ENCODE assay signal across 8 cellular contexts in the genomic region with DNA sequence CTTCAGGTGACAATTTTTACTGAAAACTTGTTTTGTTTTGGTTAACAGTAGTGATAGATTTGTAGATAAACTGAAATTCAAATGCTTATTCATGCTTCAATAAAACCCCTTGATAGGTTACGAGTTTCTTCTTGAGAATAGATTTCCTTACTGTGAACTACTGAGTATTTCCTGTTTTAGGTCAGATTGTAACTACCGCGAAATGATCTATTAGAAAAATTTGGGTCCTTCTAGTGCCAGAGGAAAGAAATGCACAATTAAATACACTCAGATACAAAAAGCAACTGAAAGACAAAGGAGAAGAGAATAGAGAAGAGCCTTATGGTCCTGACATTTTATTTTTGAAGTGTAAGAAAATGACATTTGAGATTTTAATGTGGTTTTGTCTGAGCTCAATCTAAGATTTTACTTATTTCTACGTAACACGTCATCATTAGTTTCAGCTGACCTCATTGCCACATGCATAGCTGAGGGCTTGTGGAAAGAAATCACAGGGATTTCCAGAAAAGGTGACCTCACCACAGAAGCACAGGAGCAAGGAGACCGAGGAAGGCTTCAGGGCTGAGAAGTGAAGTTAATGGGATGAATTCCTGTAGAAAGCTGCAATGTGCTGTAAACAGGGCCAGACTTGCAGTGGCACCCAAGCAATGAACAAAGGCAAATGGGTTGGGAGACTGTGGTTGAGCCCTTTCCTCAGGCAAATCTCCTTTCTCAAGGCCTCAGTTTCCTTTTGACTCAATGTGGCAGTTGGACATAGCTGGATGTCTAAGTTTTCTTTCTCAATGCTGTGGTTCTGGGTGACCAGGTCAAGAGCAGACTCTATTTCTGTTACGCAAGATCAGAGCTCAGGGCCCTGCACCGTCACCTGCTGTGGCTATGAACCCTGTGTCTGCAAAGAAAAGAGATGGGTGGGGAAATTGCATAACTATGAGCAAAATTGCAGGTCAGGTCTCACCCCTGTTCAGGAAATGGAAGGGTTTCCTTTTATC.
DNase-seq lines count a peak whose midpoint lies in the region; ATAC-seq and TF ChIP-seq lines count a peak whose summit lies in the region.

No MANE protein-coding gene starts in this region.

- H3K27ac Mint-ChIP-seq in CD14-positive monocyte (peak overlapping the region; percentile 83 to 94 (median 86)), activated B cell treated with CpG ODN at 0.5 μM for 24 hours (peak overlapping the region; percentile 46)

- no peaks in the 10 kb centered on the region for H3K36me3 Mint-ChIP-seq in CD14-positive monocyte
- H3K36me3 Mint-ChIP-seq in activated B cell treated with CpG ODN at 0.5 μM for 24 hours (ENCODE audit: low read depth): no peaks in the 10 kb centered on the region

- intact Hi-C loops in CD14-positive monocyte (cut with micrococcal nuclease): loop anchor here in 1 of 2 donors (2.0 to 10.0 kb wide), 3 partner anchors 90 to 252 kb away; a partner anchor contains a TSS
- intact Hi-C loops in activated B cell treated with CpG ODN at 0.5 μM for 24 hours (cut with micrococcal nuclease): no loop called here

- DNase-seq in CD14-positive monocyte (ENCODE audit: low spot score): peak; percentile 78
- no peak for DNase-seq in activated B cell treated with CpG ODN at 0.5 μM for 24 hours
- peak; percentile 84 for DNase-seq in left lobe of liver (ENCODE audit: low spot score)
- no peak for DNase-seq in effector CD4-positive, alpha-beta T cell
- DNase-seq in NCI-H1694 treated with DMSO at 0.1 percent for 48 hours (lab: John Stamatoyannopoulos, UW): no peak
- no peak for DNase-seq in hypothalamus (lab: John Stamatoyannopoulos, UW)

- H3K9me3 Mint-ChIP-seq in CD14-positive monocyte: peaks cover 0 to 1% (median 0%) of the 10 kb centered on the region in 7 donors
- H3K9me3 Mint-ChIP-seq in activated B cell treated with CpG ODN at 0.5 μM for 24 hours: no peaks in the 10 kb centered on the region

- H3K4me3 Mint-ChIP-seq in CD14-positive monocyte (peak overlapping the region in 1 of 2 donors; percentile 81), activated B cell treated with CpG ODN at 0.5 μM for 24 hours (peak overlapping the region; percentile 48)

- POLR2A ChIA-PET in activated B cell treated with CpG ODN at 0.5 μM for 24 hours (lab: Charles Lee): no interaction called here

- no peaks in the 10 kb centered on the region for H3K27me3 Mint-ChIP-seq in CD14-positive monocyte (ENCODE audit: low read depth in 3 of 3)
- no peaks in the 10 kb centered on the region for H3K27me3 Mint-ChIP-seq in activated B cell treated with CpG ODN at 0.5 μM for 24 hours

- peaks cover 28% of the 10 kb centered on the region for H3K4me1 Mint-ChIP-seq in CD14-positive monocyte
- peaks cover 14% of the 10 kb centered on the region for H3K4me1 Mint-ChIP-seq in activated B cell treated with CpG ODN at 0.5 μM for 24 hours

- CTCF ChIA-PET in activated B cell treated with CpG ODN at 0.5 μM for 24 hours (lab: Charles Lee): no interaction called here

- TF ChIP-seq CTCF in CD14-positive monocyte (IDR thresholded peaks at IDR 0.05): no peak
- TF ChIP-seq CTCF in activated B cell treated with CpG ODN at 0.5 μM for 24 hours (IDR thresholded peaks at IDR 0.05): no peak

- ATAC-seq in GM19397 (IDR thresholded peaks at IDR 0.05; ENCODE audit: unreplicated experiment) (peak; percentile 94), HG03432 (IDR thresholded peaks at IDR 0.05; ENCODE audit: unreplicated experiment) (peak; percentile 98), activated B cell treated with CpG ODN at 0.5 μM for 24 hours (ENCODE audit: low read depth) (peak; percentile 14), left lobe of liver (peak; percentile 95)

Comparison
In these comparisons a context has a peak if more than half of its experiments do, and no peak if none do; other contexts are left out.
1. DNase-seq: peak in CD14-positive monocyte (single experiment) and left lobe of liver (single experiment); none in activated B cell treated with CpG ODN at 0.5 μM for 24 hours (single experiment), effector CD4-positive, alpha-beta T cell (single experiment), NCI-H1694 treated with DMSO at 0.1 percent for 48 hours (single experiment) and hypothalamus (0 of 51).
2. ATAC-seq: peak in every context shown above with its lines; median percentile 98 in HG03432; 95 in left lobe of liver; 94 in GM19397; 14 in activated B cell treated with CpG ODN at 0.5 μM for 24 hours.